9 cellular contexts compared by ENCODE assay signal in genomic region chr5:151270599-151270998, GRCh38. TPM values are rescaled to one million over a fixed set of nuclear protein-coding genes. Genes with fewer than 3 reads are reported as not detected.
DNase-seq lines count a peak whose midpoint lies in the region; ATAC-seq and TF ChIP-seq lines count a peak whose summit lies in the region.
"Had no signal": no experiment of that assay in that cellular context is flagged by ENCODE, and none has a peak within 500 bp of the region (broad histone marks: within the 10 kb centered on the region; RNA-seq: fewer than 3 reads in every experiment).

No MANE protein-coding gene starts in this region.

- no peaks in the 10 kb centered on the region for H3K79me2 ChIP-seq in OCI-LY7 (ENCODE audit: insufficient read depth, low read depth, low read length)

- H3K27ac ChIP-seq in naive thymus-derived CD4-positive, alpha-beta T cell (ENCODE audit: low read depth, low read length) = no peak overlapping the region
- no peak overlapping the region for H3K27ac ChIP-seq in OCI-LY7 (ENCODE audit: low read depth, low read length, poor library complexity, severe bottlenecking)

- H3K36me3 ChIP-seq in naive thymus-derived CD4-positive, alpha-beta T cell (ENCODE audit: control insufficient read depth in 2 of 3, insufficient read depth in 3 of 3, low read length in 3 of 3) = peaks cover 0 to 26% (median 9%) of the 10 kb centered on the region in 3 experiments
- H3K36me3 ChIP-seq in OCI-LY7 (ENCODE audit: insufficient read depth, low read length) = peaks cover 60% of the 10 kb centered on the region

- H3K27me3 ChIP-seq in naive thymus-derived CD4-positive, alpha-beta T cell (ENCODE audit: control insufficient read depth in 2 of 2, insufficient read depth in 2 of 2, low read length in 2 of 2) = no peaks in the 10 kb centered on the region

- CTCF ChIA-PET in naive thymus-derived CD4-positive, alpha-beta T cell (lab: Charles Lee) = no interaction called here
- CTCF ChIA-PET in OCI-LY7 (lab: Charles Lee; ENCODE audit: unreplicated experiment) = no interaction called here

- peaks cover 0 to 5% (median 0%) of the 10 kb centered on the region in 5 donors for H3K27me3 Mint-ChIP-seq in naive thymus-derived CD4-positive, alpha-beta T cell

- no peaks in the 10 kb centered on the region for H3K4me1 Mint-ChIP-seq in naive thymus-derived CD4-positive, alpha-beta T cell

- BruUV-seq in OCI-LY7 (replicated peaks; lab: Mats Ljungman, UMichigan) = no TSS peak

- H3K4me3 Mint-ChIP-seq in naive thymus-derived CD4-positive, alpha-beta T cell = no peak overlapping the region

- H4K20me1 ChIP-seq in OCI-LY7 (ENCODE audit: insufficient read depth, low read length) = no peaks in the 10 kb centered on the region

- H2AFZ ChIP-seq in OCI-LY7 (ENCODE audit: low read length) = no peak overlapping the region

- no peak overlapping the region for H3K27ac Mint-ChIP-seq in naive thymus-derived CD4-positive, alpha-beta T cell

- H3K9me3 ChIP-seq in naive thymus-derived CD4-positive, alpha-beta T cell (ENCODE audit: control insufficient read depth in 2 of 3, low read length in 3 of 3) = no peaks in the 10 kb centered on the region
- no peaks in the 10 kb centered on the region for H3K9me3 ChIP-seq in OCI-LY7 (ENCODE audit: low read length)

- POLR2A ChIA-PET in naive thymus-derived CD4-positive, alpha-beta T cell (lab: Charles Lee) = no interaction called here
- POLR2A ChIA-PET in OCI-LY7 (lab: Charles Lee) = interaction anchor here (1.2 kb wide), 1 partner anchor 13 kb away, joined by 4 read pairs; no protein-coding TSS in a partner anchor

- no peaks in the 10 kb centered on the region for H3K9me2 ChIP-seq in OCI-LY7 (ENCODE audit: insufficient read depth, low read length)

- H3K4me2 ChIP-seq in OCI-LY7 (ENCODE audit: low read length) = no peak overlapping the region

- H3K4me3 ChIP-seq in naive thymus-derived CD4-positive, alpha-beta T cell (ENCODE audit: low read length) = no peak overlapping the region
- no peak overlapping the region for H3K4me3 ChIP-seq in OCI-LY7 (ENCODE audit: low read depth, low read length, poor library complexity, severe bottlenecking)

- peaks cover 0 to 19% (median 12%) of the 10 kb centered on the region in 5 donors for H3K36me3 Mint-ChIP-seq in naive thymus-derived CD4-positive, alpha-beta T cell

- H3K9me3 Mint-ChIP-seq in naive thymus-derived CD4-positive, alpha-beta T cell = no peaks in the 10 kb centered on the region

- ATAC-seq in GM18870 (IDR thresholded peaks at IDR 0.05; ENCODE audit: unreplicated experiment) (peak; percentile 96), GM21723 (IDR thresholded peaks at IDR 0.05; ENCODE audit: unreplicated experiment) (peak; percentile 92), HG03520 (IDR thresholded peaks at IDR 0.05; ENCODE audit: unreplicated experiment) (peak; percentile 92)
- ATAC-seq in naive thymus-derived CD4-positive, alpha-beta T cell = peak; percentile 69

- DNase-seq in naive thymus-derived CD4-positive, alpha-beta T cell = no peak
- DNase-seq in OCI-LY7 (ENCODE audit: low spot score) (no peak), NCI-H146 treated with DMSO at 0.1 percent for 48 hours (lab: John Stamatoyannopoulos, UW; ENCODE audit: unreplicated experiment) (no peak), NCI-H1436 (lab: John Stamatoyannopoulos, UW) (no peak)

- H3K4me1 ChIP-seq in naive thymus-derived CD4-positive, alpha-beta T cell (ENCODE audit: control insufficient read depth in 2 of 2, insufficient read depth in 2 of 2, low read length in 2 of 2) = no peaks in the 10 kb centered on the region
- no peaks in the 10 kb centered on the region for H3K4me1 ChIP-seq in OCI-LY7 (ENCODE audit: insufficient read depth, low read length, poor library complexity, severe bottlenecking)

- intact Hi-C loops in naive thymus-derived CD4-positive, alpha-beta T cell (cut with micrococcal nuclease) = no loop called here
- intact Hi-C loops in OCI-LY7 (cut with micrococcal nuclease; ENCODE audit: unreplicated experiment) = no loop called here

- TF ChIP-seq CTCF in OCI-LY7 (conservative IDR thresholded peaks at IDR 0.05; ENCODE audit: low read length) = no peak

RNA-seq across cellular contexts. Expression of gene GM2A, which starts 17.6 kb away (rescaled TPM):
- total RNA-seq in naive thymus-derived CD4-positive, alpha-beta T cell = 10 to 100 TPM; 11.1 to 45.6 (median 16.9) TPM
- 1 to 10 TPM; 5.0 to 5.4 TPM for polyA plus RNA-seq in naive thymus-derived CD4-positive, alpha-beta T cell
- 52.4 and 60.2 TPM in 2 replicates for total RNA-seq in OCI-LY7 (2014; rRNA removed; shearing (Covaris generic))
- total RNA-seq in OCI-LY7 (2022) = 52.9 and 64.5 TPM in 2 replicates

RNA-seq across cellular contexts. Expression of gene SLC36A3, which starts 33.0 kb away (rescaled TPM):
- not detected for total RNA-seq in naive thymus-derived CD4-positive, alpha-beta T cell
- polyA plus RNA-seq in naive thymus-derived CD4-positive, alpha-beta T cell = not detected
- total RNA-seq in OCI-LY7 (2014; rRNA removed; shearing (Covaris generic)) = not detected in 2 replicates
- not detected in 2 replicates for total RNA-seq in OCI-LY7 (2022)
- total RNA-seq: H1, skeletal muscle tissue had no signal
- polyA plus RNA-seq: H1 had no signal

RNA-seq across cellular contexts. Expression of gene CCDC69, which starts 46.7 kb away (rescaled TPM):
- 100 to 1,000 TPM in 1 of 5 experiments, 10 to 100 TPM in 4; 63.6 to 104 (median 94.1) TPM for total RNA-seq in naive thymus-derived CD4-positive, alpha-beta T cell
- polyA plus RNA-seq in naive thymus-derived CD4-positive, alpha-beta T cell = 100 to 1,000 TPM in 1 of 2 donors, 10 to 100 TPM in 1; 70.4 to 112 TPM
- 111 and 123 TPM in 2 replicates for total RNA-seq in OCI-LY7 (2014; rRNA removed; shearing (Covaris generic))
- 118 and 119 TPM in 2 replicates for total RNA-seq in OCI-LY7 (2022)
